Comparison of ENCODE assay signal across 16 cellular contexts in genomic region chr4:24978291-24979072, GRCh38. TPM values are rescaled to one million over a fixed set of nuclear protein-coding genes. Genes with fewer than 3 reads are reported as not detected.
DNase-seq lines count a peak whose midpoint lies in the region; ATAC-seq, FAIRE-seq and TF ChIP-seq lines count a peak whose summit lies in the region.
"Had no signal": no experiment of that assay in that cellular context is flagged by ENCODE, and none has a peak within 500 bp of the region (broad histone marks: within the 10 kb centered on the region; RNA-seq: fewer than 3 reads in every experiment).

No MANE protein-coding gene starts in this region.

- H3K4me2 ChIP-seq in endothelial cell of umbilical vein (ENCODE audit: insufficient read depth, low read length) (peak overlapping the region; percentile 90), OCI-LY7 (ENCODE audit: low read length) (no peak overlapping the region; the same call in 1 of the 2 replicates)

- no peak for ATAC-seq in natural killer cell
- ATAC-seq in natural killer cell treated with Interleukin-12 subunit alpha and Interleukin-12 subunit beta and Interleukin-15 and Interleukin-18, amount 100 ng/mL, for 72 hours: no peak
- no peak for ATAC-seq in HG03457 (IDR thresholded peaks at IDR 0.05; ENCODE audit: unreplicated experiment)

- H3K4me3 Mint-ChIP-seq in natural killer cell (peak overlapping the region; percentile 33), nephron (no peak overlapping the region)
- H3K4me3 Mint-ChIP-seq in natural killer cell treated with Interleukin-12 subunit alpha and Interleukin-12 subunit beta and Interleukin-15 and Interleukin-18, amount 100 ng/mL, for 72 hours: no peak overlapping the region
- H3K4me3 Mint-ChIP-seq: nephron progenitor cell had no signal

- no peak overlapping the region for H3K27ac Mint-ChIP-seq in natural killer cell
- H3K27ac Mint-ChIP-seq in natural killer cell treated with Interleukin-12 subunit alpha and Interleukin-12 subunit beta and Interleukin-15 and Interleukin-18, amount 100 ng/mL, for 72 hours: no peak overlapping the region
- peak overlapping the region in 2 of 3 experiments; percentile 27 for H3K27ac Mint-ChIP-seq in nephron
- H3K27ac Mint-ChIP-seq: activated naive CD8-positive, alpha-beta T cell; nephron progenitor cell had no signal

- no peaks in the 10 kb centered on the region for H3K36me3 Mint-ChIP-seq in natural killer cell
- H3K36me3 Mint-ChIP-seq in natural killer cell treated with Interleukin-12 subunit alpha and Interleukin-12 subunit beta and Interleukin-15 and Interleukin-18, amount 100 ng/mL, for 72 hours: no peaks in the 10 kb centered on the region
- H3K36me3 Mint-ChIP-seq in nephron (ENCODE audit: low read depth): no peaks in the 10 kb centered on the region
- H3K36me3 Mint-ChIP-seq: activated naive CD8-positive, alpha-beta T cell had no signal

- H3K4me3 ChIP-seq in endothelial cell of umbilical vein (replicated peaks in 1 of 3; ENCODE audit: insufficient read depth in 1 of 3, low read depth in 1 of 3, low read length in 3 of 3): no peak overlapping the region
- no peak overlapping the region for H3K4me3 ChIP-seq in OCI-LY7 (ENCODE audit: low read depth, low read length, poor library complexity, severe bottlenecking)

- peaks cover 5 to 16% of the 10 kb centered on the region in 2 donors for H3K4me1 Mint-ChIP-seq in natural killer cell
- peaks cover 0 to 11% of the 10 kb centered on the region in 2 donors for H3K4me1 Mint-ChIP-seq in natural killer cell treated with Interleukin-12 subunit alpha and Interleukin-12 subunit beta and Interleukin-15 and Interleukin-18, amount 100 ng/mL, for 72 hours (ENCODE audit: low read depth in 2 of 2)
- H3K4me1 Mint-ChIP-seq in nephron: peaks cover 34% of the 10 kb centered on the region

- H3K9me3 Mint-ChIP-seq in natural killer cell (no peaks in the 10 kb centered on the region), nephron (no peaks in the 10 kb centered on the region)
- H3K9me3 Mint-ChIP-seq in natural killer cell treated with Interleukin-12 subunit alpha and Interleukin-12 subunit beta and Interleukin-15 and Interleukin-18, amount 100 ng/mL, for 72 hours: no peaks in the 10 kb centered on the region
- H3K9me3 Mint-ChIP-seq: nephron progenitor cell had no signal

- no peak for TF ChIP-seq POLR2A in endothelial cell of umbilical vein (IDR thresholded peaks at IDR 0.05; ENCODE audit: low read depth, low read length)

- peak; percentile 58 for FAIRE-seq in endothelial cell of umbilical vein (lab: Jason Lieb, UNC)
- FAIRE-seq: small intestine had no signal

- POLR2A ChIA-PET in endothelial cell of umbilical vein (lab: Charles Lee): no interaction called here
- POLR2A ChIA-PET in OCI-LY7 (lab: Charles Lee): no interaction called here

- no TSS peak for BruUV-seq in endothelial cell of umbilical vein (replicated peaks; lab: Mats Ljungman, UMichigan)
- BruUV-seq in OCI-LY7 (replicated peaks; lab: Mats Ljungman, UMichigan): no TSS peak

- no peaks in the 10 kb centered on the region for H3K9me1 ChIP-seq in endothelial cell of umbilical vein (replicated peaks; ENCODE audit: control insufficient read depth, extremely low read depth, insufficient read depth, low read length)

- no peak for DNase-seq in natural killer cell
- no peak for DNase-seq in natural killer cell treated with Interleukin-12 subunit alpha and Interleukin-12 subunit beta and Interleukin-15 and Interleukin-18, amount 100 ng/mL, for 72 hours (ENCODE audit: low spot score)
- no peak for DNase-seq in endothelial cell of umbilical vein (ENCODE audit: low read depth, low spot score)
- no peak for DNase-seq in DMS79 treated with DMSO at 0.1 percent for 48 hours (lab: John Stamatoyannopoulos, UW)
- DNase-seq in LoVo (ENCODE audit: low spot score): no peak
- no peak for DNase-seq in OCI-LY7 (ENCODE audit: low spot score)
- DNase-seq: ACHN, cerebellar nuclear complex, DMS153, NCI-H226, nephron progenitor cell, small intestine had no signal

- H4K20me1 ChIP-seq in endothelial cell of umbilical vein (replicated peaks; ENCODE audit: control insufficient read depth, extremely low read depth, insufficient read depth, low read length): no peaks in the 10 kb centered on the region
- no peaks in the 10 kb centered on the region for H4K20me1 ChIP-seq in OCI-LY7 (ENCODE audit: insufficient read depth, low read length)

- peaks cover under 1 to 4% of the 10 kb centered on the region in 2 experiments for H3K27me3 ChIP-seq in endothelial cell of umbilical vein (ENCODE audit: control insufficient read depth in 2 of 2, insufficient read depth in 2 of 2, low read length in 2 of 2)

- H3K36me3 ChIP-seq in endothelial cell of umbilical vein (ENCODE audit: control insufficient read depth in 2 of 2, extremely low read depth in 1 of 2, insufficient read depth in 2 of 2, low read length in 2 of 2) (no peaks in the 10 kb centered on the region), OCI-LY7 (ENCODE audit: insufficient read depth, low read length) (no peaks in the 10 kb centered on the region)

- peaks cover 17% of the 10 kb centered on the region for H3K4me1 ChIP-seq in endothelial cell of umbilical vein (ENCODE audit: control insufficient read depth, extremely low read depth, insufficient read depth, low read length)
- H3K4me1 ChIP-seq in OCI-LY7 (ENCODE audit: insufficient read depth, low read length, poor library complexity, severe bottlenecking): no peaks in the 10 kb centered on the region

- H3K9me3 ChIP-seq in endothelial cell of umbilical vein (replicated peaks; ENCODE audit: control insufficient read depth, insufficient read depth, low read length): no peaks in the 10 kb centered on the region
- no peaks in the 10 kb centered on the region for H3K9me3 ChIP-seq in OCI-LY7 (ENCODE audit: low read length)

- peak overlapping the region; percentile 91 for H3K27ac ChIP-seq in endothelial cell of umbilical vein (ENCODE audit: insufficient read depth, low read depth, low read length)
- no peak overlapping the region for H3K27ac ChIP-seq in OCI-LY7 (ENCODE audit: low read depth, low read length, poor library complexity, severe bottlenecking)

- H2AFZ ChIP-seq in endothelial cell of umbilical vein (ENCODE audit: low read depth, low read length) (peak overlapping the region; percentile 7), OCI-LY7 (ENCODE audit: low read length) (no peak overlapping the region)

- H3K27me3 Mint-ChIP-seq in natural killer cell (ENCODE audit: low read depth in 2 of 2): peaks cover 9 to 55% of the 10 kb centered on the region in 2 donors
- peaks cover 15 to 32% of the 10 kb centered on the region in 2 donors for H3K27me3 Mint-ChIP-seq in natural killer cell treated with Interleukin-12 subunit alpha and Interleukin-12 subunit beta and Interleukin-15 and Interleukin-18, amount 100 ng/mL, for 72 hours
- peaks cover 22% of the 10 kb centered on the region for H3K27me3 Mint-ChIP-seq in nephron (ENCODE audit: low read depth)

- no peaks in the 10 kb centered on the region for H3K79me2 ChIP-seq in endothelial cell of umbilical vein (ENCODE audit: control insufficient read depth, insufficient read depth, low read length)
- H3K79me2 ChIP-seq in OCI-LY7 (ENCODE audit: insufficient read depth, low read depth, low read length): no peaks in the 10 kb centered on the region

- H3K9ac ChIP-seq in endothelial cell of umbilical vein (replicated peaks; ENCODE audit: extremely low read depth, insufficient read depth, low read length): peak overlapping the region; percentile 81

- CTCF ChIA-PET in endothelial cell of umbilical vein (lab: Charles Lee): interaction anchor here (1.0 to 1.7 kb wide), 2 partner anchors 10 to 12 kb away, joined by 4 read pairs; no protein-coding TSS in a partner anchor
- CTCF ChIA-PET in OCI-LY7 (lab: Charles Lee; ENCODE audit: unreplicated experiment): no interaction called here

- dilution Hi-C loops in endothelial cell of umbilical vein (cut with MboI; ENCODE audit: extremely low pct_ligation_motif_present, low sequenced_read_pairs): no loop called here

- intact Hi-C loops in natural killer cell (cut with micrococcal nuclease): no loop called here
- intact Hi-C loops in endothelial cell of umbilical vein (cut with micrococcal nuclease): loop anchor here (1.0 to 2.0 kb wide), 7 partner anchors 13 to 396 kb away; partner anchors contain the start of genes CCDC149 and ZCCHC4
- intact Hi-C loops in OCI-LY7 (cut with micrococcal nuclease; ENCODE audit: unreplicated experiment): no loop called here

- H3K9me2 ChIP-seq in OCI-LY7 (ENCODE audit: insufficient read depth, low read length): no peaks in the 10 kb centered on the region

- TF ChIP-seq CTCF in natural killer cell (IDR thresholded peaks at IDR 0.05) (no peak), endothelial cell of umbilical vein (IDR thresholded peaks at IDR 0.05; ENCODE audit: extremely low read depth in 1 of 2, insufficient read depth in 1 of 2, low read depth in 1 of 2, low read length in 2 of 2) (no peak), nephron (IDR thresholded peaks at IDR 0.05; ENCODE audit: unreplicated experiment in 3 of 3) (no peak), OCI-LY7 (conservative IDR thresholded peaks at IDR 0.05; ENCODE audit: low read length) (no peak)

TF ChIP-seq in endothelial cell of umbilical vein, 7 proteins besides CTCF, POLR2A, EP300 and RAD21 (continues in another document):
- TF ChIP-seq MAX (IDR thresholded peaks at IDR 0.05; ENCODE audit: insufficient read depth, insufficient read length) (no peak), POLR2AphosphoS5 (IDR thresholded peaks at IDR 0.05; ENCODE audit: insufficient read depth, low read depth, low read length) (no peak), FOS (IDR thresholded peaks at IDR 0.05; ENCODE audit: borderline replicate concordance, insufficient read depth, low read length) (no peak), EZH2 (IDR thresholded peaks at IDR 0.05; ENCODE audit: borderline replicate concordance, low read depth, low read length, severe bottlenecking) (no peak), GATA2 (IDR thresholded peaks at IDR 0.05; ENCODE audit: insufficient read depth, insufficient read length, low read depth, low read length) (no peak)

RNA-seq across cellular contexts. Expression of gene LGI2, which starts 52.3 kb away (rescaled TPM):
- total RNA-seq in natural killer cell (not detected), endothelial cell of umbilical vein (not detected in 2 replicates), OCI-LY7 (2022) (not detected in 2 replicates)
- total RNA-seq in natural killer cell treated with Interleukin-12 subunit alpha and Interleukin-12 subunit beta and Interleukin-15 and Interleukin-18, amount 100 ng/mL, for 72 hours: not detected
- polyA plus RNA-seq in endothelial cell of umbilical vein: not detected in 2 replicates
- polyA plus RNA-seq in endothelial cell of umbilical vein (2011; cell fraction: cytosol; rRNA removed): not detected in 2 replicates
- polyA plus RNA-seq in endothelial cell of umbilical vein (2011; cell fraction: nucleus; rRNA removed): not detected in 2 replicates
- 0.03 TPM in 2 replicates for polyA plus RNA-seq in endothelial cell of umbilical vein (2012)
- not detected in 2 replicates for polyA minus RNA-seq in endothelial cell of umbilical vein
- polyA minus RNA-seq in endothelial cell of umbilical vein (2011; cell fraction: cytosol; rRNA and poly(A)+ RNA removed): not detected
- polyA minus RNA-seq in endothelial cell of umbilical vein (2011; cell fraction: nucleus; rRNA and poly(A)+ RNA removed): not detected in 2 replicates
- not detected in 2 replicates for total RNA-seq in OCI-LY7 (2014; rRNA removed; shearing (Covaris generic))
- polyA plus RNA-seq: fibroblast of lung had no signal

Comparison
In these comparisons a context has a peak if more than half of its experiments do, and no peak if none do; other contexts are left out.
1. H3K27ac Mint-ChIP-seq: peak in nephron (2 of 3); none in natural killer cell (0 of 2) and natural killer cell treated with Interleukin-12 subunit alpha and Interleukin-12 subunit beta and Interleukin-15 and Interleukin-18, amount 100 ng/mL, for 72 hours (0 of 2).